ENCODE assay signal across 12 cellular contexts in the genomic region with DNA sequence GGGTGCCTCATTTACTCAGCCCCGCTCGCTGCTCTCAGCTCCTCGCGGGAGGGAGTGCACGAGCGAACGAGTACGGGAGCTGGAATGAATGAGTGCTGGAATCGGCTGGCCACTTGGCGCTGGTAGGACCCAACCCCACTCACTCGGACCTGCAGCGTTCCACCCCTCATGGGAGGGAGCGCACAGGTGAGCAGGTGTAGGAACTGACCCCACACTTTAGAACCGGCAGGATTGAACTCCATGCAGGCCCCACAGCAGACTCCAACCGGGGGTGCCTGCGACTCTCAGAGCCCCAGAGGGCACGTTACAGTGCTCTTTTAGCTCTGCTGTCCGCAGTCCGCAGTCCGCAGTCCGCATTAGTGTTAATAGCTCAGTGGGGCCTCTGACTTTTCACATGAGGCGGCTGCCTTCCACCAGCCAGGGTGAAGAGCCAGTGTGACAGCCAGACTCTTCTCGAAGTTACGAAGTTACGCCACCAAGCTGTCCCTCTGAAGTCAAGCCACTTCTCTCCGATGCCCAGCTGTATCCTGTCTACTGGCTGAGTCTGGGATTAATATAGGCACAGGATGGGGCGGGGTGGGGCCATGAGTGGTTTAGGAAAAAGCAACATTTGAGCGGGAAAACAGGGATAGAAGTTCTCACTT.
DNase-seq lines count a peak whose midpoint lies in the region; ATAC-seq and TF ChIP-seq lines count a peak whose summit lies in the region.
"Had no signal": no experiment of that assay in that cellular context is flagged by ENCODE, and none has a peak within 500 bp of the region (broad histone marks: within the 10 kb centered on the region; RNA-seq: fewer than 3 reads in every experiment).

No MANE protein-coding gene starts in this region.

- no peak overlapping the region for H3K4ac ChIP-seq in trophoblast cell (ENCODE audit: low read depth, low read length)

- no peak overlapping the region for H3K27ac ChIP-seq in dorsolateral prefrontal cortex
- no peak overlapping the region for H3K27ac ChIP-seq in iPS-20b (ENCODE audit: low read length)
- no peak overlapping the region for H3K27ac ChIP-seq in trophoblast cell (ENCODE audit: low read depth, low read length)
- H3K27ac ChIP-seq: adrenal gland, VCaP had no signal

- H2AK5ac ChIP-seq in trophoblast cell (ENCODE audit: low read length): no peak overlapping the region

- peak overlapping the region; percentile 51; the same call in 1 of the 2 replicates for H3K9ac ChIP-seq in iPS-20b (ENCODE audit: low read depth, low read length)
- peak overlapping the region; percentile 61 for H3K9ac ChIP-seq in trophoblast cell (ENCODE audit: low read length)

- H2BK5ac ChIP-seq in trophoblast cell (ENCODE audit: low read depth, low read length, poor library complexity): no peak overlapping the region

- no peaks in the 10 kb centered on the region for H3K36me3 Mint-ChIP-seq in natural killer cell

- H2BK12ac ChIP-seq in trophoblast cell (ENCODE audit: low read length): no peak overlapping the region

- H2BK120ac ChIP-seq in trophoblast cell (ENCODE audit: insufficient read depth, low read length, poor library complexity): no peak overlapping the region

- WGBS in trophoblast cell (ENCODE audit: extremely low coverage, insufficient coverage, insufficient read length): no CpG with 5 or more reads among the region's 28 CpGs

- no peak overlapping the region for H3K14ac ChIP-seq in trophoblast cell (ENCODE audit: low read length)

- intact Hi-C loops in dorsolateral prefrontal cortex (cut with DNase I) (no loop called here), natural killer cell (cut with micrococcal nuclease) (no loop called here)

- H3K4me3 ChIP-seq in H7 (ENCODE audit: insufficient read depth, low read depth, low read length): peak overlapping the region; percentile 40
- peak overlapping the region in 39 of 59 donors; percentile 5 to 57 (median 32) for H3K4me3 ChIP-seq in dorsolateral prefrontal cortex
- peak overlapping the region; percentile 66 for H3K4me3 ChIP-seq in iPS-20b (ENCODE audit: low read length)
- H3K4me3 ChIP-seq in trophoblast cell (ENCODE audit: low read depth, low read length): peak overlapping the region; percentile 56
- H3K4me3 ChIP-seq: adrenal gland had no signal

- peaks cover 7% of the 10 kb centered on the region for H3K4me1 Mint-ChIP-seq in stimulated activated naive CD8-positive, alpha-beta T cell treated with anti-CD3 and anti-CD28 coated beads, Interleukin-15, amount 100 ng/mL, for 72 hours
- H3K4me1 Mint-ChIP-seq in natural killer cell: no peaks in the 10 kb centered on the region

- H3K4me2 ChIP-seq in trophoblast cell (ENCODE audit: low read length): peak overlapping the region; percentile 97

- H3K79me1 ChIP-seq in trophoblast cell (ENCODE audit: low read length): no peaks in the 10 kb centered on the region

- no peak overlapping the region for H4K91ac ChIP-seq in trophoblast cell (ENCODE audit: low read depth, low read length)

- H3K9me3 ChIP-seq in iPS-20b (ENCODE audit: insufficient read depth, low read depth, low read length): no peaks in the 10 kb centered on the region
- H3K9me3 ChIP-seq in trophoblast cell (ENCODE audit: insufficient read depth, low read depth, low read length): no peaks in the 10 kb centered on the region
- H3K9me3 ChIP-seq: adrenal gland had no signal

- peak overlapping the region; percentile 56 for H2AFZ ChIP-seq in trophoblast cell (ENCODE audit: insufficient read depth, low read length, poor library complexity)

- H3K27ac Mint-ChIP-seq in stimulated activated naive CD8-positive, alpha-beta T cell treated with anti-CD3 and anti-CD28 coated beads, Interleukin-15, amount 100 ng/mL, for 72 hours: no peak overlapping the region
- no peak overlapping the region for H3K27ac Mint-ChIP-seq in natural killer cell

- H3K4me1 ChIP-seq in iPS-20b (ENCODE audit: insufficient read depth, low read length) (peaks cover 4% of the 10 kb centered on the region; the same call in 1 of the 2 replicates), trophoblast cell (ENCODE audit: control insufficient read depth in 1 of 2, insufficient read depth in 2 of 2, low read length in 2 of 2) (peaks cover 6 to 7% of the 10 kb centered on the region in 2 experiments)
- H3K4me1 ChIP-seq: adrenal gland had no signal

- H3K27me3 Mint-ChIP-seq in stimulated activated naive CD8-positive, alpha-beta T cell treated with anti-CD3 and anti-CD28 coated beads, Interleukin-15, amount 100 ng/mL, for 72 hours: peaks cover 20% of the 10 kb centered on the region
- H3K27me3 Mint-ChIP-seq in natural killer cell (ENCODE audit: low read depth in 2 of 2): peaks cover 19 to 38% of the 10 kb centered on the region in 2 donors

- DNase-seq in H7: peak; percentile 10
- DNase-seq in dorsolateral prefrontal cortex: peak in 1 of 10 donors; percentile 4
- DNase-seq in trophoblast cell: no peak
- no peak for DNase-seq in stimulated activated naive CD8-positive, alpha-beta T cell treated with anti-CD3 and anti-CD28 coated beads, Interleukin-15, amount 100 ng/mL, for 72 hours
- no peak for DNase-seq in natural killer cell
- DNase-seq: NCI-H1417 treated with DMSO at 0.1 percent for 48 hours, NCI-H748 treated with DMSO at 0.1 percent for 48 hours had no signal

- no peak overlapping the region for H3K18ac ChIP-seq in trophoblast cell (ENCODE audit: low read length)

- peak overlapping the region; percentile 46 for H3K23ac ChIP-seq in trophoblast cell (ENCODE audit: low read length)

- H3K79me2 ChIP-seq in trophoblast cell (ENCODE audit: control insufficient read depth, insufficient read depth, low read length, poor library complexity): no peaks in the 10 kb centered on the region

- no peaks in the 10 kb centered on the region; the same call in 1 of the 2 replicates for H3K27me3 ChIP-seq in H7 (ENCODE audit: control insufficient read depth, insufficient read depth, low read length)
- peaks cover 0 to 13% (median 0%) of the 10 kb centered on the region in 45 donors for H3K27me3 ChIP-seq in dorsolateral prefrontal cortex
- peaks cover 16% of the 10 kb centered on the region for H3K27me3 ChIP-seq in iPS-20b (ENCODE audit: insufficient read depth, low read length)
- no peaks in the 10 kb centered on the region for H3K27me3 ChIP-seq in trophoblast cell (ENCODE audit: insufficient read depth, low read length)
- H3K27me3 ChIP-seq: adrenal gland had no signal

- ATAC-seq in GM21360 (IDR thresholded peaks at IDR 0.05; ENCODE audit: unreplicated experiment) (no peak), HG03565 (IDR thresholded peaks at IDR 0.05; ENCODE audit: unreplicated experiment) (no peak), natural killer cell (no peak)
- ATAC-seq in stimulated activated naive CD8-positive, alpha-beta T cell treated with anti-CD3 and anti-CD28 coated beads, Interleukin-15, amount 100 ng/mL, for 72 hours: no peak

- H3K4me3 Mint-ChIP-seq in stimulated activated naive CD8-positive, alpha-beta T cell treated with anti-CD3 and anti-CD28 coated beads, Interleukin-15, amount 100 ng/mL, for 72 hours: no peak overlapping the region
- no peak overlapping the region for H3K4me3 Mint-ChIP-seq in natural killer cell

- H3K36me3 ChIP-seq in H7 (replicated peaks; ENCODE audit: control insufficient read depth, insufficient read depth, low read length): no peaks in the 10 kb centered on the region
- no peaks in the 10 kb centered on the region for H3K36me3 ChIP-seq in iPS-20b (ENCODE audit: insufficient read depth, low read depth, low read length)
- H3K36me3 ChIP-seq in trophoblast cell (ENCODE audit: control insufficient read depth in 1 of 2, insufficient read depth in 2 of 2, low read length in 2 of 2): no peaks in the 10 kb centered on the region
- H3K36me3 ChIP-seq: adrenal gland had no signal

- no peaks in the 10 kb centered on the region for H3K9me3 Mint-ChIP-seq in stimulated activated naive CD8-positive, alpha-beta T cell treated with anti-CD3 and anti-CD28 coated beads, Interleukin-15, amount 100 ng/mL, for 72 hours
- no peaks in the 10 kb centered on the region for H3K9me3 Mint-ChIP-seq in natural killer cell

- no peak for TF ChIP-seq CTCF in dorsolateral prefrontal cortex (IDR thresholded peaks at IDR 0.05 in 54 of 56, conservative IDR thresholded peaks at IDR 0.05 in 2 of 56; ENCODE audit: low read depth in 1 of 56, partially characterized antibody in 56 of 56)
- TF ChIP-seq CTCF in natural killer cell (IDR thresholded peaks at IDR 0.05): no peak

- no peak overlapping the region for H4K8ac ChIP-seq in trophoblast cell (ENCODE audit: low read depth, low read length)

- no peak overlapping the region for H4K12ac ChIP-seq in trophoblast cell (ENCODE audit: low read depth, low read length)
